In the genomic region with DNA sequence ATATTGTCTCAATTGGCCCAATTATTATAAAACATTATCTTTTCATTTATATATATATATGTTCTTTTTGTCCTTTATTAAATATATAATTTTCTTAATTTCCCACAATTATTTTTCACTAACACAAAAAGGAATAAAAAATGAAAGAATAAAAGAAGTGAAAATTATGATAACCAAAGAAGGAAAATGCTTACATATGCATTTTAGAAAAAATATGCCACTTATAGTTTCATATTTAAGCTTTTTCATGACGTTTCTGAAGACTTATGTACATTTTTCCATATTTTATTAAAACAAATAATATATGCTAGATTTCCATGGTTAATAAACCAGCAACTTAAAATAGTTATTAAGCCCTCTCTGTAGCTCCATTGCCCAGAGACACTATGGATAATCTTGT, we compare ENCODE assay signal across 23 cellular contexts. TPM values are rescaled to one million over a fixed set of nuclear protein-coding genes. Genes with fewer than 3 reads are reported as not detected.
A peak's percentile ranks its signal among the peaks of the same experiment; 100 is the strongest.
DNase-seq lines count a peak whose midpoint lies in the region; ATAC-seq, FAIRE-seq and TF ChIP-seq lines count a peak whose summit lies in the region.
"Had no signal": no experiment of that assay in that cellular context is flagged by ENCODE, and none has a peak within 500 bp of the region (broad histone marks: within the 10 kb centered on the region; RNA-seq: fewer than 3 reads in every experiment).

No MANE protein-coding gene starts in this region.

- H2AFZ ChIP-seq in K562 (ENCODE audit: low read depth, low read length), result no peak overlapping the region
- H2AFZ ChIP-seq: GM23338 had no signal

- TF ChIP-seq POLR2A in A549 (IDR thresholded peaks at IDR 0.05; ENCODE audit: low read length), result no peak
- no peak for TF ChIP-seq POLR2A in K562 (conservative IDR thresholded peaks at IDR 0.05)

- no peak overlapping the region for H3K9ac ChIP-seq in K562 (ENCODE audit: insufficient read depth in 1 of 2, low read depth in 2 of 2, low read length in 2 of 2)
- H3K9ac ChIP-seq: BLaER1 treated with 17β-estradiol and CSF1 and Interleukin-3, amounts not matched to agents 10 nM and 100 nM had no signal

- BruUV-seq in K562 (replicated peaks; lab: Mats Ljungman, UMichigan), result no TSS peak

- H3K4me3 Mint-ChIP-seq in activated naive CD4-positive, alpha-beta T cell treated with anti-CD3 and anti-CD28 coated beads for 36 hours, result no peak overlapping the region
- H3K4me3 Mint-ChIP-seq: CD14-positive monocyte; CD4-positive, alpha-beta T cell; CD8-positive, alpha-beta memory T cell; GM23338; HFFc6 had no signal

- no peak for FAIRE-seq in A549 (lab: Jason Lieb, UNC)
- peak; percentile 80 for FAIRE-seq in G401.6 (lab: Jason Lieb, UNC)
- FAIRE-seq in K562 (lab: Jason Lieb, UNC), result no peak
- FAIRE-seq in frontal cortex (lab: Jason Lieb, UNC), result peak; percentile 72
- FAIRE-seq: D721Med, GM12892, GM19239, H54 had no signal

- no peak for TF ChIP-seq EP300 in A549 (IDR thresholded peaks at IDR 0.05)
- no peak for TF ChIP-seq EP300 in K562 (IDR thresholded peaks at IDR 0.05; ENCODE audit: low read length)

- H3K9me3 ChIP-seq in A549 (no peaks in the 10 kb centered on the region), K562 (replicated peaks; ENCODE audit: control insufficient read depth, insufficient read depth, low read depth, low read length) (no peaks in the 10 kb centered on the region)
- H3K9me3 ChIP-seq: BE2C, HAP-1 had no signal

- no peaks in the 10 kb centered on the region for H3K27me3 ChIP-seq in K562 (ENCODE audit: control insufficient read depth in 2 of 2, insufficient read depth in 2 of 2, low read length in 2 of 2)
- H3K27me3 ChIP-seq: BE2C; BLaER1 treated with 17β-estradiol and CSF1 and Interleukin-3, amounts not matched to agents 10 nM and 100 nM had no signal

- no peaks in the 10 kb centered on the region for H4K20me1 ChIP-seq in K562 (replicated peaks; ENCODE audit: control insufficient read depth, insufficient read depth, low read length)
- H4K20me1 ChIP-seq: BLaER1 treated with 17β-estradiol and CSF1 and Interleukin-3, amounts not matched to agents 10 nM and 100 nM had no signal

- H3K9me3 Mint-ChIP-seq in activated naive CD4-positive, alpha-beta T cell treated with anti-CD3 and anti-CD28 coated beads for 36 hours, result no peaks in the 10 kb centered on the region
- H3K9me3 Mint-ChIP-seq: CD4-positive, alpha-beta T cell had no signal

- in situ Hi-C loops in K562 (cut with MboI) (no loop called here), ACHN (cut with HindIII; ENCODE audit: low pct_ligation_motif_present, low pct_unique_long_range_greater_than_20kb, low sequenced_read_pairs) (no loop called here)

- POLR2A ChIA-PET in A549 (lab: Yijun Ruan, JAX) (no interaction called here), K562 (lab: Yijun Ruan, JAX) (interaction anchor here (0.7 to 1.7 kb wide), 2 partner anchors 54 to 680 kb away, joined by 3 read pairs; no protein-coding TSS in a partner anchor)

- intact Hi-C loops in K562 (cut with micrococcal nuclease), result no loop called here
- intact Hi-C loops in activated naive CD4-positive, alpha-beta T cell treated with anti-CD3 and anti-CD28 coated beads for 36 hours (cut with micrococcal nuclease), result no loop called here

- TF ChIP-seq RAD21 in A549 (conservative IDR thresholded peaks at IDR 0.05 in 1 of 2, IDR thresholded peaks at IDR 0.05 in 1 of 2) (no peak), K562 (CRISPR knock-in tag; conservative IDR thresholded peaks at IDR 0.05 in 1 of 2, IDR thresholded peaks at IDR 0.05 in 1 of 2) (no peak)

- DNase-seq in A549 (ENCODE audit: low read depth in 1 of 2, low spot score in 1 of 2), result no peak
- no peak for DNase-seq in K562 (ENCODE audit: extremely low read depth in 1 of 4, low spot score in 3 of 4)
- no peak for DNase-seq in frontal cortex (ENCODE audit: low spot score in 2 of 2)
- no peak for DNase-seq in ACHN
- DNase-seq in activated naive CD4-positive, alpha-beta T cell treated with anti-CD3 and anti-CD28 coated beads for 36 hours, result no peak
- no peak for DNase-seq in middle frontal gyrus (ENCODE audit: extremely low spot score, low spot score)
- DNase-seq: AML-193; BE2C; CD4-positive, alpha-beta T cell; CD8-positive, alpha-beta memory T cell; DMS 273 treated with DMSO at 0.1 percent for 48 hours; DMS79; HFFc6 had no signal

- H3K4me2 ChIP-seq in A549 (no peak overlapping the region), K562 (ENCODE audit: insufficient read depth, low read length) (no peak overlapping the region)
- H3K4me2 ChIP-seq: BLaER1 treated with 17β-estradiol and CSF1 and Interleukin-3, amounts not matched to agents 10 nM and 100 nM; GM23338 had no signal

- CTCF ChIA-PET in A549 (lab: Yijun Ruan, JAX), result interaction anchor here (1.5 kb wide), 1 partner anchor 12 kb away, joined by 3 read pairs; no protein-coding TSS in a partner anchor
- CTCF ChIA-PET in K562 (lab: Yijun Ruan, JAX; ENCODE audit: low intra/inter-chr PET ratio), result no interaction called here
- CTCF ChIA-PET in activated naive CD4-positive, alpha-beta T cell treated with anti-CD3 and anti-CD28 coated beads for 36 hours (lab: Charles Lee), result no interaction called here

- H3K9me1 ChIP-seq in K562 (ENCODE audit: control insufficient read depth, insufficient read depth, low read length), result no peaks in the 10 kb centered on the region

- H3K4me1 ChIP-seq in A549 (no peaks in the 10 kb centered on the region), K562 (replicated peaks in 1 of 2; ENCODE audit: control insufficient read depth in 2 of 2, insufficient read depth in 2 of 2, low read length in 2 of 2) (no peaks in the 10 kb centered on the region)
- H3K4me1 ChIP-seq: BE2C; BLaER1 treated with 17β-estradiol and CSF1 and Interleukin-3, amounts not matched to agents 10 nM and 100 nM; HAP-1 had no signal

- H3K36me3 ChIP-seq in K562 (ENCODE audit: control insufficient read depth, insufficient read depth, low read length), result no peaks in the 10 kb centered on the region
- H3K36me3 ChIP-seq: BE2C; BLaER1 treated with 17β-estradiol and CSF1 and Interleukin-3, amounts not matched to agents 10 nM and 100 nM; HAP-1 had no signal

- no peak overlapping the region for H3K27ac Mint-ChIP-seq in activated naive CD4-positive, alpha-beta T cell treated with anti-CD3 and anti-CD28 coated beads for 36 hours
- H3K27ac Mint-ChIP-seq: CD4-positive, alpha-beta T cell; CD8-positive, alpha-beta memory T cell; GM23338; HFFc6 had no signal

- H3K27ac ChIP-seq in A549 (no peak overlapping the region), K562 (ENCODE audit: extremely low read depth, low read depth, low read length) (no peak overlapping the region)
- H3K27ac ChIP-seq: BLaER1 treated with 17β-estradiol and CSF1 and Interleukin-3, amounts not matched to agents 10 nM and 100 nM had no signal

- WGBS in A549 (ENCODE audit: missing lambda C conversion rate), result 18% methylated on average over 1 of the region's 1 CpG
- 7% methylated on average over 1 of the region's 1 CpG for WGBS in K562 (ENCODE audit: insufficient coverage, low coverage, missing lambda C conversion rate)

- H3K27me3 Mint-ChIP-seq in activated naive CD4-positive, alpha-beta T cell treated with anti-CD3 and anti-CD28 coated beads for 36 hours (ENCODE audit: low read depth), result peaks cover 4% of the 10 kb centered on the region
- H3K27me3 Mint-ChIP-seq: CD4-positive, alpha-beta T cell had no signal

- no peak for ATAC-seq in A549
- no peak for ATAC-seq in K562
- no peak for ATAC-seq in HG02938 (IDR thresholded peaks at IDR 0.05; ENCODE audit: unreplicated experiment)
- ATAC-seq: GM23338 had no signal

- H3K4me1 Mint-ChIP-seq in activated naive CD4-positive, alpha-beta T cell treated with anti-CD3 and anti-CD28 coated beads for 36 hours (ENCODE audit: low read depth), result no peaks in the 10 kb centered on the region
- H3K4me1 Mint-ChIP-seq: CD14-positive monocyte; CD8-positive, alpha-beta memory T cell had no signal

- H3K36me3 Mint-ChIP-seq in activated naive CD4-positive, alpha-beta T cell treated with anti-CD3 and anti-CD28 coated beads for 36 hours (ENCODE audit: low read depth), result no peaks in the 10 kb centered on the region
- H3K36me3 Mint-ChIP-seq: CD14-positive monocyte; CD8-positive, alpha-beta memory T cell had no signal

- H3K79me2 ChIP-seq in K562 (ENCODE audit: control insufficient read depth, insufficient read depth, low read length), result no peaks in the 10 kb centered on the region

- H3K4me3 ChIP-seq in A549 (no peak overlapping the region), K562 (no peak overlapping the region)
- H3K4me3 ChIP-seq: BLaER1 treated with 17β-estradiol and CSF1 and Interleukin-3, amounts not matched to agents 10 nM and 100 nM; GM23338; HAP-1 had no signal

- TF ChIP-seq CTCF in A549 (IDR thresholded peaks at IDR 0.05) (no peak), K562 (IDR thresholded peaks at IDR 0.05 in 2 of 3, conservative IDR thresholded peaks at IDR 0.05 in 1 of 3; ENCODE audit: insufficient read depth in 2 of 3, low read depth in 1 of 3, low read length in 3 of 3) (no peak)

TF ChIP-seq in K562, 482 proteins besides CTCF, POLR2A, EP300 and RAD21 (continues in another document):
- peak; percentile 10; the same call in 1 of the 2 replicates for TF ChIP-seq MAFF (IDR thresholded peaks at IDR 0.05; ENCODE audit: low read length)

RNA-seq across cellular contexts. Expression of gene ARHGEF26, which starts 34.9 kb away (rescaled TPM):
- polyA plus RNA-seq in A549 (2011; rRNA removed), result 2.9 and 4.9 TPM in 2 replicates
- polyA plus RNA-seq in A549 (2012; cell fraction: cytosol; rRNA removed), result 2.7 and 3.6 TPM in 2 replicates
- 4.0 and 6.8 TPM in 2 replicates for polyA plus RNA-seq in A549 (2012; cell fraction: nucleus; rRNA removed)
- polyA plus RNA-seq in A549 (2017; fragmentation: RNase III; extraction: RNeasy Plus Mini Kit Qiagen cat#74134 plus additional on column Dnase treatment), result 5.6 to 6.0 TPM (median 5.8 TPM) in 3 replicates
- 3.2 and 3.5 TPM in 2 replicates for polyA minus RNA-seq in A549 (2011; rRNA and poly(A)+ RNA removed)
- 0.30 and 0.58 TPM in 2 replicates for total RNA-seq in K562 (2011; cell fraction: chromatin; rRNA removed; ENCODE audit: low replicate concordance)
- 0.26 and 0.33 TPM in 2 replicates for total RNA-seq in K562 (2011; cell fraction: nucleolus; rRNA removed)
- total RNA-seq in K562 (2011; cell fraction: nucleoplasm; rRNA removed), result 0.38 and 0.73 TPM in 2 replicates
- 0.12 TPM in 1 of 2 replicates, not detected in the other for total RNA-seq in K562 (2014; rRNA removed)
- 0.07 and 0.13 TPM in 2 replicates for total RNA-seq in K562 (2014; rRNA removed; fragmentation: Illumina TruSeq; extraction: Trizol)
- 0.07 and 0.08 TPM in 2 replicates for total RNA-seq in K562 (2015; rRNA removed; fragmentation: Illumina TruSeq; extraction: Trizol)
- 0.11 and 0.34 TPM in 2 replicates for total RNA-seq in K562 (2021)
- 0.04 TPM in 1 of 2 replicates, not detected in the other for polyA plus RNA-seq in K562 (2011; rRNA removed)
- polyA plus RNA-seq in K562 (2011; cell fraction: cytosol; rRNA removed), result 0.01 and 0.03 TPM in 2 replicates
- 0.04 and 0.10 TPM in 2 replicates for polyA plus RNA-seq in K562 (2011; cell fraction: nucleus; rRNA removed)
- polyA plus RNA-seq in K562 (2012), result 0.04 and 0.09 TPM in 2 replicates
- polyA plus RNA-seq in K562 (2014; fragmentation: Illumina TruSeq; extraction: Trizol), result 0.04 and 0.08 TPM in 2 replicates
- under 1 TPM; 0.01 to 0.04 TPM for polyA plus RNA-seq in K562 (2014; fragmentation: Nextera tagmentation; extraction: Ambion mirVana)
- 0.31 TPM in 1 of 2 replicates, not detected in the other for polyA plus RNA-seq in K562 (2014; rRNA removed)
- polyA minus RNA-seq in K562 (2011; rRNA and poly(A)+ RNA removed), result 0.14 TPM in 1 of 2 replicates, not detected in the other
- polyA minus RNA-seq in K562 (2011; cell fraction: cytosol; rRNA and poly(A)+ RNA removed), result not detected in 2 replicates
- 0.22 and 0.27 TPM in 2 replicates for polyA minus RNA-seq in K562 (2011; cell fraction: nucleus; rRNA and poly(A)+ RNA removed)
- total RNA-seq in frontal cortex, result 4.1 TPM
- total RNA-seq in activated naive CD4-positive, alpha-beta T cell treated with anti-CD3 and anti-CD28 coated beads for 36 hours, result under 1 TPM; 0.25 to 0.45 TPM
- polyA plus RNA-seq: CD14-positive monocyte had no signal

Comparison
In these comparisons a context has a peak if more than half of its experiments do, and no peak if none do; other contexts are left out.
1. Of the 35 proteins assayed by ChIP-seq in both K562 and A549: peak only in K562: none; only in A549: none; in both: MAFK; in neither: 34.